Comparison of ENCODE assay signal across 8 cellular contexts in the genomic region with DNA sequence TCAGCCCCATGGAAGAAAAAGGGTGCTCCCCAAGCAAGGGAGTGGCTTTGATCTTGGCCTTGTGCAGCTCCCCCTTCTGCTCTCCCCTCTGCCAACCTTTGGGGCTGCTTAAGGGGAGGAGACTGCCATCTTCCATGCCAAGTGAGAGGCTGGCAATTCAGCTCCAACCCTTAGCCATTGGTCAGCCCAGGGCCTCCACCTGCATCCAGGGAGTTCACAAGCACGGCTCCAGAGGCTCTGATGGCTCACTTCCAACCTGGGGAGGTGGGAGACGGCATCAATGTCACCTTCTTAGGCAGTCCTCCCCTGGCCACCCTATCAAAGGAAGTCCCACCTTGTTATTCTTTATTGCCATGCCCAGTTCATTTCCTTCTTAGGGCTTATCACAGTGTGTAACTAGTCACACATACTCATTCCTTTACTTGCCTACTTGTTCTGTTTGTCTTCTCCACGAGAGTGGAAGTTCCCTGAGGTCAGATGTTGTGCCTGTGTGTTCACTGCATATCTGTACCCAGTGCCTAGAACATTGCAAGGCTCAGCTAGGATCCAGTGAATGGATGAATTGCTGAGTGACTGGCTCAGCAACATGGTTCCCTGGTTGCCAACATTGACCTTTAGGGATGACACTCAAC. TPM values are rescaled to one million over a fixed set of nuclear protein-coding genes. Genes with fewer than 3 reads are reported as not detected.
DNase-seq lines count a peak whose midpoint lies in the region; ATAC-seq and TF ChIP-seq lines count a peak whose summit lies in the region.

No MANE protein-coding gene starts in this region.

- H3K4me1 ChIP-seq in body of pancreas, result peaks cover 72% of the 10 kb centered on the region
- peaks cover 2 to 3% of the 10 kb centered on the region in 2 donors for H3K4me1 ChIP-seq in aorta (ENCODE audit: control insufficient read depth in 1 of 2, insufficient read depth in 2 of 2, low read length in 2 of 2)

- DNase-seq in stimulated activated CD4-positive, alpha-beta T cell treated with anti-CD3 and anti-CD28 coated beads, Interleukin-1b, Interleukin-23, amount 100 ng/mL, for 48 hours, result peak; percentile 51
- no peak for DNase-seq in stimulated activated CD4-positive, alpha-beta T cell treated with anti-CD3 and anti-CD28 coated beads, Interleukin-2, amount 100 ng/mL, for 48 hours
- DNase-seq in body of pancreas, result no peak
- no peak for DNase-seq in natural killer cell treated with Interleukin-12 subunit alpha and Interleukin-12 subunit beta and Interleukin-15 and Interleukin-18, amount 100 ng/mL, for 72 hours (ENCODE audit: low spot score)
- DNase-seq in aorta, result peak in 1 of 2 donors; percentile 29
- no peak for DNase-seq in GM19238 (ENCODE audit: insufficient read length, low spot score)

- no peaks in the 10 kb centered on the region for H3K27me3 Mint-ChIP-seq in natural killer cell treated with Interleukin-12 subunit alpha and Interleukin-12 subunit beta and Interleukin-15 and Interleukin-18, amount 100 ng/mL, for 72 hours

- H3K9me3 Mint-ChIP-seq in natural killer cell treated with Interleukin-12 subunit alpha and Interleukin-12 subunit beta and Interleukin-15 and Interleukin-18, amount 100 ng/mL, for 72 hours, result peaks cover 4% of the 10 kb centered on the region

- H3K4me3 Mint-ChIP-seq in natural killer cell treated with Interleukin-12 subunit alpha and Interleukin-12 subunit beta and Interleukin-15 and Interleukin-18, amount 100 ng/mL, for 72 hours, result peak overlapping the region; percentile 90

- no peak for ATAC-seq in body of pancreas
- peak; percentile 3 to 33 for ATAC-seq in natural killer cell treated with Interleukin-12 subunit alpha and Interleukin-12 subunit beta and Interleukin-15 and Interleukin-18, amount 100 ng/mL, for 72 hours
- ATAC-seq in aorta (ENCODE audit: low FRiP score), result no peak
- no peak for ATAC-seq in GM18909 (IDR thresholded peaks at IDR 0.05; ENCODE audit: poor library complexity, unreplicated experiment)
- ATAC-seq in GM19324 (IDR thresholded peaks at IDR 0.05; ENCODE audit: low FRiP score, unreplicated experiment), result no peak

- no peak for TF ChIP-seq CTCF in body of pancreas (IDR thresholded peaks at IDR 0.05)

- no peaks in the 10 kb centered on the region for H3K36me3 ChIP-seq in body of pancreas (replicated peaks in 1 of 2; ENCODE audit: insufficient read depth in 1 of 2, low read depth in 2 of 2)
- H3K36me3 ChIP-seq in aorta (ENCODE audit: control insufficient read depth in 1 of 2, insufficient read depth in 2 of 2, low read length in 1 of 2), result no peaks in the 10 kb centered on the region

- no peaks in the 10 kb centered on the region for H3K9me3 ChIP-seq in body of pancreas
- no peaks in the 10 kb centered on the region for H3K9me3 ChIP-seq in aorta (ENCODE audit: control insufficient read depth, low read length)

- TF ChIP-seq POLR2A in body of pancreas (IDR thresholded peaks at IDR 0.05), result no peak

- H3K27me3 ChIP-seq in body of pancreas, result no peaks in the 10 kb centered on the region
- H3K27me3 ChIP-seq in aorta (ENCODE audit: control insufficient read depth in 1 of 2, insufficient read depth in 2 of 2, low read length in 1 of 2), result no peaks in the 10 kb centered on the region

- H3K27ac Mint-ChIP-seq in natural killer cell treated with Interleukin-12 subunit alpha and Interleukin-12 subunit beta and Interleukin-15 and Interleukin-18, amount 100 ng/mL, for 72 hours, result peak overlapping the region; percentile 94 to 100

- H3K4me3 ChIP-seq in body of pancreas, result no peak overlapping the region
- no peak overlapping the region for H3K4me3 ChIP-seq in aorta (ENCODE audit: low read length in 2 of 2)

- peaks cover 69 to 73% of the 10 kb centered on the region in 2 donors for H3K4me1 Mint-ChIP-seq in natural killer cell treated with Interleukin-12 subunit alpha and Interleukin-12 subunit beta and Interleukin-15 and Interleukin-18, amount 100 ng/mL, for 72 hours (ENCODE audit: low read depth in 2 of 2)

- H3K27ac ChIP-seq in body of pancreas (peak overlapping the region; percentile 84 to 95 (median 91)), aorta (ENCODE audit: low read depth in 1 of 2, low read length in 2 of 2) (peak overlapping the region; percentile 64 to 81)

- peaks cover 5% of the 10 kb centered on the region for H3K36me3 Mint-ChIP-seq in natural killer cell treated with Interleukin-12 subunit alpha and Interleukin-12 subunit beta and Interleukin-15 and Interleukin-18, amount 100 ng/mL, for 72 hours

- 63 to 72% methylated on average over 3 of the region's 3 CpGs for WGBS in body of pancreas, 2 donors
- WGBS in aorta, 2 donors, result 15 to 27% methylated on average over 3 of the region's 3 CpGs

- intact Hi-C loops in body of pancreas (cut with DNase I), result no loop called here
- intact Hi-C loops in aorta (cut with DNase I), result loop anchor here in 1 of 2 donors (10.0 kb wide), 1 partner anchor 1430 kb away; no protein-coding TSS in a partner anchor

RNA-seq across cellular contexts. Expression of gene HDAC7, which starts 5.0 kb away (rescaled TPM):
- total RNA-seq in body of pancreas (10 to 100 TPM; 26.2 to 26.7 TPM), aorta (100 to 1,000 TPM; 144 to 192 TPM)
- 100 to 1,000 TPM; 127 to 176 TPM for total RNA-seq in natural killer cell treated with Interleukin-12 subunit alpha and Interleukin-12 subunit beta and Interleukin-15 and Interleukin-18, amount 100 ng/mL, for 72 hours
- 10 to 100 TPM; 17.0 to 93.4 TPM for polyA plus RNA-seq in aorta

RNA-seq across cellular contexts. Expression of gene SLC48A1, which starts 41.6 kb away (rescaled TPM):
- total RNA-seq in body of pancreas, result 10 to 100 TPM; 12.7 to 22.1 TPM
- 1 to 10 TPM; 5.1 to 9.8 TPM for total RNA-seq in natural killer cell treated with Interleukin-12 subunit alpha and Interleukin-12 subunit beta and Interleukin-15 and Interleukin-18, amount 100 ng/mL, for 72 hours
- total RNA-seq in aorta, result 10 to 100 TPM; 35.7 to 51.3 TPM
- polyA plus RNA-seq in aorta, result 10 to 100 TPM; 19.7 to 33.6 TPM

RNA-seq across cellular contexts. Expression of gene RAPGEF3, which starts 56.0 kb away (rescaled TPM):
- 10 to 100 TPM; 11.9 to 23.4 TPM for total RNA-seq in body of pancreas
- total RNA-seq in natural killer cell treated with Interleukin-12 subunit alpha and Interleukin-12 subunit beta and Interleukin-15 and Interleukin-18, amount 100 ng/mL, for 72 hours, result under 1 TPM; 0.19 to 0.25 TPM
- total RNA-seq in aorta, result 100 to 1,000 TPM in 1 of 2 donors, 10 to 100 TPM in 1; 39.2 to 139 TPM
- 100 to 1,000 TPM in 1 of 2 donors, 1 to 10 TPM in 1; 3.1 to 149 TPM for polyA plus RNA-seq in aorta

Comparison
In these comparisons a context has a peak if more than half of its experiments do, and no peak if none do; other contexts are left out.
1. ATAC-seq: peak in natural killer cell treated with Interleukin-12 subunit alpha and Interleukin-12 subunit beta and Interleukin-15 and Interleukin-18, amount 100 ng/mL, for 72 hours (2 of 2); none in body of pancreas (single experiment), aorta (single experiment), GM18909 (single experiment) and GM19324 (single experiment).
2. RNA of gene HDAC7, which starts 5.0 kb away (total RNA-seq): 144 to 192 TPM in aorta and 127 to 176 TPM in natural killer cell treated with Interleukin-12 subunit alpha and Interleukin-12 subunit beta and Interleukin-15 and Interleukin-18, amount 100 ng/mL, for 72 hours; 26.2 to 26.7 TPM in body of pancreas; every median in the first group is over 4 times any median in the second.
3. RNA of gene RAPGEF3, which starts 56.0 kb away (total RNA-seq): 39.2 to 139 TPM in aorta and 11.9 to 23.4 TPM in body of pancreas; 0.19 to 0.25 TPM in natural killer cell treated with Interleukin-12 subunit alpha and Interleukin-12 subunit beta and Interleukin-15 and Interleukin-18, amount 100 ng/mL, for 72 hours; every median in the first group is over 10 times any median in the second.